In genomic region chr10:59829024-59829423, GRCh38 we compare ENCODE assay signal across 17 cellular contexts.
DNase-seq lines count a peak whose midpoint lies in the region; ATAC-seq and TF ChIP-seq lines count a peak whose summit lies in the region.
"Had no signal": no experiment of that assay in that cellular context is flagged by ENCODE, and none has a peak within 500 bp of the region (broad histone marks: within the 10 kb centered on the region; RNA-seq: fewer than 3 reads in every experiment).

No MANE protein-coding gene starts in this region.

- no peaks in the 10 kb centered on the region for H3K27me3 Mint-ChIP-seq in activated T-cell treated with anti-CD3 and anti-CD28 coated beads, Interleukin-2, amount 50 U/mL, for 72 hours (ENCODE audit: low read depth)
- no peaks in the 10 kb centered on the region for H3K27me3 Mint-ChIP-seq in activated T-helper 1 cell treated with anti-CD3 and anti-CD28 coated beads, Interleukin-12 subunit alpha, Interleukin-12 subunit beta, Interleukin-2, Interleukin-4 antibody, amounts not matched to agents 30 ng/mL and 10 ng/mL and 1 ng/mL, durations not matched to agents 14 hours and 24 hours and 36 hours (ENCODE audit: insufficient read depth)
- H3K27me3 Mint-ChIP-seq: CD4-positive, CD25-positive, alpha-beta regulatory T cell; naive thymus-derived CD8-positive, alpha-beta T cell had no signal

- intact Hi-C loops in activated T-helper 1 cell treated with anti-CD3 and anti-CD28 coated beads, Interleukin-12 subunit alpha, Interleukin-12 subunit beta, Interleukin-2, Interleukin-4 antibody, amounts not matched to agents 30 ng/mL and 10 ng/mL and 1 ng/mL, durations not matched to agents 14 hours and 24 hours and 36 hours (cut with micrococcal nuclease) = loop anchor here (1.0 to 2.0 kb wide), 2 partner anchors 36 to 78 kb away; no protein-coding TSS in a partner anchor
- intact Hi-C loops in upper lobe of right lung (cut with DNase I) = no loop called here

- no peaks in the 10 kb centered on the region for H3K9me3 Mint-ChIP-seq in activated T-cell treated with anti-CD3 and anti-CD28 coated beads, Interleukin-2, amount 50 U/mL, for 72 hours
- H3K9me3 Mint-ChIP-seq in activated T-helper 1 cell treated with anti-CD3 and anti-CD28 coated beads, Interleukin-12 subunit alpha, Interleukin-12 subunit beta, Interleukin-2, Interleukin-4 antibody, amounts not matched to agents 30 ng/mL and 10 ng/mL and 1 ng/mL, durations not matched to agents 14 hours and 24 hours and 36 hours = peaks cover 3% of the 10 kb centered on the region
- H3K9me3 Mint-ChIP-seq: naive thymus-derived CD8-positive, alpha-beta T cell had no signal

- H3K27me3 ChIP-seq in upper lobe of right lung = no peaks in the 10 kb centered on the region

- ATAC-seq in activated T-cell treated with anti-CD3 and anti-CD28 coated beads, Interleukin-2, amount 50 U/mL, for 72 hours (replicated peaks in 1 of 2) = peak; percentile 33 to 48
- ATAC-seq in HG02588 (IDR thresholded peaks at IDR 0.05; ENCODE audit: unreplicated experiment) (peak; percentile 48), upper lobe of right lung (peak; percentile 58)
- ATAC-seq: naive thymus-derived CD8-positive, alpha-beta T cell had no signal

- no peaks in the 10 kb centered on the region for H3K9me3 ChIP-seq in upper lobe of right lung

- peak overlapping the region in 1 of 2 donors; percentile 62 for H3K4me3 Mint-ChIP-seq in activated T-cell treated with anti-CD3 and anti-CD28 coated beads, Interleukin-2, amount 50 U/mL, for 72 hours
- H3K4me3 Mint-ChIP-seq in activated T-helper 1 cell treated with anti-CD3 and anti-CD28 coated beads, Interleukin-12 subunit alpha, Interleukin-12 subunit beta, Interleukin-2, Interleukin-4 antibody, amounts not matched to agents 30 ng/mL and 10 ng/mL and 1 ng/mL, durations not matched to agents 14 hours and 24 hours and 36 hours = no peak overlapping the region
- H3K4me3 Mint-ChIP-seq: CD4-positive, CD25-positive, alpha-beta regulatory T cell; naive thymus-derived CD8-positive, alpha-beta T cell had no signal

- no peak overlapping the region for H3K27ac ChIP-seq in upper lobe of right lung
- H3K27ac ChIP-seq: epithelial cell of prostate, VCaP had no signal

- no peaks in the 10 kb centered on the region for H3K4me1 ChIP-seq in upper lobe of right lung

- no peak for DNase-seq in activated T-cell treated with anti-CD3 and anti-CD28 coated beads, Interleukin-2, amount 50 U/mL, for 72 hours
- no peak for DNase-seq in activated T-cell treated with anti-CD3 and anti-CD28 coated beads, Interleukin-2, amount 50 U/mL, for 48 hours
- DNase-seq in activated T-helper 1 cell treated with anti-CD3 and anti-CD28 coated beads, Interleukin-12 subunit alpha, Interleukin-12 subunit beta, Interleukin-2, Interleukin-4 antibody, amounts not matched to agents 30 ng/mL and 10 ng/mL and 1 ng/mL, durations not matched to agents 14 hours and 24 hours and 36 hours (ENCODE audit: low spot score) = no peak
- DNase-seq in upper lobe of right lung (no peak), HPDE6-E6E7 (ENCODE audit: extremely low spot score) (no peak), NCI-H748 (lab: John Stamatoyannopoulos, UW; ENCODE audit: unreplicated experiment) (no peak), GOT3 (lab: John Stamatoyannopoulos, UW) (no peak)
- DNase-seq: activated naive CD4-positive, alpha-beta T cell treated with Interleukin-2 at 50 U/mL for 16 hours; cortex of kidney; DMS79 treated with DMSO at 0.1 percent for 48 hours; naive thymus-derived CD8-positive, alpha-beta T cell; NCI-H1436; NCI-H2227 treated with DMSO at 0.1 percent for 48 hours had no signal

- peak overlapping the region; percentile 92 for H3K27ac Mint-ChIP-seq in activated T-cell treated with anti-CD3 and anti-CD28 coated beads, Interleukin-2, amount 50 U/mL, for 72 hours
- peak overlapping the region; percentile 50 for H3K27ac Mint-ChIP-seq in activated T-helper 1 cell treated with anti-CD3 and anti-CD28 coated beads, Interleukin-12 subunit alpha, Interleukin-12 subunit beta, Interleukin-2, Interleukin-4 antibody, amounts not matched to agents 30 ng/mL and 10 ng/mL and 1 ng/mL, durations not matched to agents 14 hours and 24 hours and 36 hours
- H3K27ac Mint-ChIP-seq: CD4-positive, CD25-positive, alpha-beta regulatory T cell had no signal

- TF ChIP-seq CTCF in upper lobe of right lung (IDR thresholded peaks at IDR 0.05) = no peak

- H3K36me3 ChIP-seq in upper lobe of right lung = peaks cover 20% of the 10 kb centered on the region

- H3K4me1 Mint-ChIP-seq in activated T-cell treated with anti-CD3 and anti-CD28 coated beads, Interleukin-2, amount 50 U/mL, for 72 hours (ENCODE audit: low read depth) = peaks cover 54% of the 10 kb centered on the region
- H3K4me1 Mint-ChIP-seq in activated T-helper 1 cell treated with anti-CD3 and anti-CD28 coated beads, Interleukin-12 subunit alpha, Interleukin-12 subunit beta, Interleukin-2, Interleukin-4 antibody, amounts not matched to agents 30 ng/mL and 10 ng/mL and 1 ng/mL, durations not matched to agents 14 hours and 24 hours and 36 hours (ENCODE audit: low read depth) = peaks cover 64% of the 10 kb centered on the region

- no peak overlapping the region for H3K4me3 ChIP-seq in upper lobe of right lung

- peaks cover 22 to 34% of the 10 kb centered on the region in 2 donors for H3K36me3 Mint-ChIP-seq in activated T-cell treated with anti-CD3 and anti-CD28 coated beads, Interleukin-2, amount 50 U/mL, for 72 hours (ENCODE audit: insufficient read depth in 2 of 2)
- peaks cover 51% of the 10 kb centered on the region for H3K36me3 Mint-ChIP-seq in activated T-helper 1 cell treated with anti-CD3 and anti-CD28 coated beads, Interleukin-12 subunit alpha, Interleukin-12 subunit beta, Interleukin-2, Interleukin-4 antibody, amounts not matched to agents 30 ng/mL and 10 ng/mL and 1 ng/mL, durations not matched to agents 14 hours and 24 hours and 36 hours (ENCODE audit: low read depth)
